In the genomic region with DNA sequence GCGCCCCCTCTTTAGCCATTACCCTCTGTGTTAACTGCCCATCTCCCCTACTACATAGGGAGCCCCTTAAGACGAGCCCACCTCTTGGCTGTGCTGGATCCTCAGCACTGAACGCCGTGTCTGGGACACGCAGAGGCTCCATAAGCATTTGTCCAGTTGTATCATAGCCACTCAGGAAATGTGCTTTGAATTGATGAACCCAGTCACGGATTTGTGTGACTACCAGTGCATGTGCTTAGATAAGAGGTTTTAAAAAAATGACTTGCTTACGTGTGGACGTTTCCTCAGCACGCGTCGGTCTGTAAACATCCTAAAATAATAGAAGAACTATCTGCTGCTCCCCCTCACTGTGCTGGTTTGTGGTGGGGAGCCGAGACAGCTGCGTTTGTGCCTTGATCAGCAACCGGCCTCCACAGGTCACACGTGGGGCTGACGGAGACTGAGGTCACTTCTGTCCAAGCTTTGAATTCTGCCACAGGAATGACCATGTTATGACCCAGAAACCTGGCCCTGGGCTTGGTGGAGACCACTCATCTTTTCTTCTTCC, we compare ENCODE assay signal across 1 cellular context.
A peak's percentile ranks its signal among the peaks of the same experiment; 100 is the strongest.
TF ChIP-seq lines count a peak whose summit lies in the region.

No MANE protein-coding gene starts in this region.

TF ChIP-seq in K562, 482 proteins besides CTCF, POLR2A, EP300 and RAD21 (continued from another document and continues in another):
- no peak for TF ChIP-seq TRIM25 (IDR thresholded peaks at IDR 0.05; ENCODE audit: borderline replicate concordance)
- no peak for TF ChIP-seq ESRRB (CRISPR knock-in tag; IDR thresholded peaks at IDR 0.05; ENCODE audit: borderline replicate concordance)
- TF ChIP-seq SNRNP70 (optimal IDR thresholded peaks at IDR 0.05; ENCODE audit: low read depth, low read length), result no peak
- TF ChIP-seq BCOR (IDR thresholded peaks at IDR 0.05), result peak; percentile 67; the same call in 1 of the 2 replicates
- TF ChIP-seq SMAD3 (CRISPR knock-in tag; conservative IDR thresholded peaks at IDR 0.05), result no peak
- no peak for TF ChIP-seq TARDBP (IDR thresholded peaks at IDR 0.05)
- TF ChIP-seq ZNF311 (CRISPR knock-in tag; IDR thresholded peaks at IDR 0.05), result 0 out of 2 replicates have a peak, but pooled peaks have one; percentile 49
- TF ChIP-seq SREBF1 (IDR thresholded peaks at IDR 0.05; ENCODE audit: borderline replicate concordance, low read depth, low read length), result no peak
- peak; percentile 92 for TF ChIP-seq ZNF592 (IDR thresholded peaks at IDR 0.05)
- no peak for TF ChIP-seq GATA2 (CRISPR knock-in tag; IDR thresholded peaks at IDR 0.05)
- TF ChIP-seq, protein P1, sequence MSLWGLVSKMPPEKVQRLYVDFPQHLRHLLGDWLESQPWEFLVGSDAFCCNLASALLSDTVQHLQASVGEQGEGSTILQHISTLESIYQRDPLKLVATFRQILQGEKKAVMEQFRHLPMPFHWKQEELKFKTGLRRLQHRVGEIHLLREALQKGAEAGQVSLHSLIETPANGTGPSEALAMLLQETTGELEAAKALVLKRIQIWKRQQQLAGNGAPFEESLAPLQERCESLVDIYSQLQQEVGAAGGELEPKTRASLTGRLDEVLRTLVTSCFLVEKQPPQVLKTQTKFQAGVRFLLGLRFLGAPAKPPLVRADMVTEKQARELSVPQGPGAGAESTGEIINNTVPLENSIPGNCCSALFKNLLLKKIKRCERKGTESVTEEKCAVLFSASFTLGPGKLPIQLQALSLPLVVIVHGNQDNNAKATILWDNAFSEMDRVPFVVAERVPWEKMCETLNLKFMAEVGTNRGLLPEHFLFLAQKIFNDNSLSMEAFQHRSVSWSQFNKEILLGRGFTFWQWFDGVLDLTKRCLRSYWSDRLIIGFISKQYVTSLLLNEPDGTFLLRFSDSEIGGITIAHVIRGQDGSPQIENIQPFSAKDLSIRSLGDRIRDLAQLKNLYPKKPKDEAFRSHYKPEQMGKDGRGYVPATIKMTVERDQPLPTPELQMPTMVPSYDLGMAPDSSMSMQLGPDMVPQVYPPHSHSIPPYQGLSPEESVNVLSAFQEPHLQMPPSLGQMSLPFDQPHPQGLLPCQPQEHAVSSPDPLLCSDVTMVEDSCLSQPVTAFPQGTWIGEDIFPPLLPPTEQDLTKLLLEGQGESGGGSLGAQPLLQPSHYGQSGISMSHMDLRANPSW (CRISPR knock-in tag; IDR thresholded peaks at IDR 0.05), result no peak
- TF ChIP-seq ARID1B (IDR thresholded peaks at IDR 0.05), result peak; percentile 80
- no peak for TF ChIP-seq CBX2 (IDR thresholded peaks at IDR 0.05; ENCODE audit: insufficient read depth, low read length, poor library complexity, severe bottlenecking)
- TF ChIP-seq CHAMP1 (IDR thresholded peaks at IDR 0.05), result no peak
- TF ChIP-seq ZNF644 (tag; IDR thresholded peaks at IDR 0.05; ENCODE audit: low read depth), result no peak
- TF ChIP-seq, protein P2, sequence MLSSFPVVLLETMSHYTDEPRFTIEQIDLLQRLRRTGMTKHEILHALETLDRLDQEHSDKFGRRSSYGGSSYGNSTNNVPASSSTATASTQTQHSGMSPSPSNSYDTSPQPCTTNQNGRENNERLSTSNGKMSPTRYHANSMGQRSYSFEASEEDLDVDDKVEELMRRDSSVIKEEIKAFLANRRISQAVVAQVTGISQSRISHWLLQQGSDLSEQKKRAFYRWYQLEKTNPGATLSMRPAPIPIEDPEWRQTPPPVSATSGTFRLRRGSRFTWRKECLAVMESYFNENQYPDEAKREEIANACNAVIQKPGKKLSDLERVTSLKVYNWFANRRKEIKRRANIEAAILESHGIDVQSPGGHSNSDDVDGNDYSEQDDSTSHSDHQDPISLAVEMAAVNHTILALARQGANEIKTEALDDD (IDR thresholded peaks at IDR 0.05), result peak; percentile 70; the same call in 1 of the 2 replicates
- peak; percentile 91 to 92 for TF ChIP-seq KDM1A (IDR thresholded peaks at IDR 0.05)
- TF ChIP-seq ETV5 (CRISPR knock-in tag; IDR thresholded peaks at IDR 0.05; ENCODE audit: low read depth), result no peak; the same call in 1 of the 2 replicates
- TF ChIP-seq PPARD (CRISPR knock-in tag; IDR thresholded peaks at IDR 0.05), result no peak
- TF ChIP-seq PCBP2 (IDR thresholded peaks at IDR 0.05; ENCODE audit: low read depth, low read length, poor library complexity, severe bottlenecking), result no peak
- no peak for TF ChIP-seq HOMEZ (CRISPR knock-in tag; IDR thresholded peaks at IDR 0.05)
- 0 out of 2 replicates have a peak, but pooled peaks have one; percentile 28 for TF ChIP-seq ZBTB2 (IDR thresholded peaks at IDR 0.05)
- TF ChIP-seq FOXA3 (CRISPR knock-in tag; conservative IDR thresholded peaks at IDR 0.05 in 1 of 2, IDR thresholded peaks at IDR 0.05 in 1 of 2), result peak; percentile 86 to 93
- no peak for TF ChIP-seq SRSF7 (optimal IDR thresholded peaks at IDR 0.05; ENCODE audit: low read depth, low read length)
- TF ChIP-seq, protein P3, sequence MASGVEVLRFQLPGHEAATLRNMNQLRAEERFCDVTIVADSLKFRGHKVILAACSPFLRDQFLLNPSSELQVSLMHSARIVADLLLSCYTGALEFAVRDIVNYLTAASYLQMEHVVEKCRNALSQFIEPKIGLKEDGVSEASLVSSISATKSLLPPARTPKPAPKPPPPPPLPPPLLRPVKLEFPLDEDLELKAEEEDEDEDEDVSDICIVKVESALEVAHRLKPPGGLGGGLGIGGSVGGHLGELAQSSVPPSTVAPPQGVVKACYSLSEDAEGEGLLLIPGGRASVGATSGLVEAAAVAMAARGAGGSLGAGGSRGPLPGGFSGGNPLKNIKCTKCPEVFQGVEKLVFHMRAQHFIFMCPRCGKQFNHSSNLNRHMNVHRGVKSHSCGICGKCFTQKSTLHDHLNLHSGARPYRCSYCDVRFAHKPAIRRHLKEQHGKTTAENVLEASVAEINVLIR (CRISPR knock-in tag; IDR thresholded peaks at IDR 0.05), result peak; percentile 72
- TF ChIP-seq PTRF (tag; IDR thresholded peaks at IDR 0.05), result no peak
- TF ChIP-seq FOXJ3 (CRISPR knock-in tag; IDR thresholded peaks at IDR 0.05), result no peak
- TF ChIP-seq XRCC4 (IDR thresholded peaks at IDR 0.05; ENCODE audit: extremely low read depth, insufficient read depth, insufficient read length), result no peak
- no peak for TF ChIP-seq ZNF3 (CRISPR knock-in tag; IDR thresholded peaks at IDR 0.05)
- TF ChIP-seq RBM17 (IDR thresholded peaks at IDR 0.05; ENCODE audit: borderline replicate concordance, low read depth, low read length), result no peak
- 0 out of 4 replicates have a peak, but pooled peaks of 1 of the 2 experiments have one; percentile 30 for TF ChIP-seq NRF1 (conservative IDR thresholded peaks at IDR 0.05 in 1 of 2, IDR thresholded peaks at IDR 0.05 in 1 of 2)
- TF ChIP-seq ZNF398 (CRISPR knock-in tag; IDR thresholded peaks at IDR 0.05), result no peak
- TF ChIP-seq, protein P4, sequence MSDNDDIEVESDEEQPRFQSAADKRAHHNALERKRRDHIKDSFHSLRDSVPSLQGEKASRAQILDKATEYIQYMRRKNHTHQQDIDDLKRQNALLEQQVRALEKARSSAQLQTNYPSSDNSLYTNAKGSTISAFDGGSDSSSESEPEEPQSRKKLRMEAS (CRISPR knock-in tag; IDR thresholded peaks at IDR 0.05), result peak; percentile 87
- TF ChIP-seq BRF2 (IDR thresholded peaks at IDR 0.05; ENCODE audit: borderline replicate concordance, insufficient read depth, insufficient read length), result no peak
- TF ChIP-seq EWSR1 (IDR thresholded peaks at IDR 0.05; ENCODE audit: borderline replicate concordance, low read depth, partially characterized antibody), result no peak
- TF ChIP-seq CHD1 (IDR thresholded peaks at IDR 0.05; ENCODE audit: low read length), result no peak
